1 cellular context compared by ENCODE assay signal in the genomic region with DNA sequence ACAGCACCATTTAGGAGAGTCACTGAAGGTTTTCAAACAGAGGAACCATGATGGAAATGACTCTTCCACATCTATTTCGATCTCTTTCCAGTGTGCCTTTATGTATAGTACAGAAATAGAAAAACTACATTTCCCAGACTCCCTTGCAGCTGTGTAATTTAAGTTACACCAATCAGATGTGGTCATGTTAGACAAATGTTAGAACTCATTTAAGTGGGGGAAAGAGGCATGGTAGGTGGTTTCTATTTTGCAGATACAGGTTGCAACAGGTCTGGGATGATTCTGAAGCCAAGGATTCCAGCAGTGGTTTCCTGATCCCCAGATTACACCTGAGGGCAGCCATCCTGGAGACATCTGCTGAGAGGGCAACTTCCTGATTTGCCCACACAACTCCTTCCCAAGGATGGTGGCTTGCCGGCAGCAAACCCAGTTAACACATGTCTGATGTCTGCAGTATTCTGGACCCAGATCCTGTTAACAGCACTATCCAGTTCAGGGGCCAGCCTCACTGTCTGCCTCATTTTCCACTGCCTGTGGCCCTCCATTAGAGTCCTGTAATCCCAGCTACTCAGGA.
TF ChIP-seq lines count a peak whose summit lies in the region.

No MANE protein-coding gene starts in this region.

TF ChIP-seq in IMR-90, 13 proteins besides CTCF, POLR2A, EP300 and RAD21:
- TF ChIP-seq CEBPB (IDR thresholded peaks at IDR 0.05; ENCODE audit: low read depth, low read length): no peak
- no peak for TF ChIP-seq MAZ (IDR thresholded peaks at IDR 0.05; ENCODE audit: borderline replicate concordance, low read depth, low read length)
- no peak for TF ChIP-seq MXI1 (IDR thresholded peaks at IDR 0.05; ENCODE audit: borderline replicate concordance, low read depth, low read length)
- no peak for TF ChIP-seq CHD1 (IDR thresholded peaks at IDR 0.05; ENCODE audit: low read depth, low read length)
- TF ChIP-seq FOS (IDR thresholded peaks at IDR 0.05; ENCODE audit: low read depth, low read length): no peak
- TF ChIP-seq NFE2L2 (IDR thresholded peaks at IDR 0.05; ENCODE audit: low read depth, low read length): no peak
- TF ChIP-seq RFX5 (IDR thresholded peaks at IDR 0.05; ENCODE audit: low read depth, low read length): no peak
- TF ChIP-seq, protein P1, sequence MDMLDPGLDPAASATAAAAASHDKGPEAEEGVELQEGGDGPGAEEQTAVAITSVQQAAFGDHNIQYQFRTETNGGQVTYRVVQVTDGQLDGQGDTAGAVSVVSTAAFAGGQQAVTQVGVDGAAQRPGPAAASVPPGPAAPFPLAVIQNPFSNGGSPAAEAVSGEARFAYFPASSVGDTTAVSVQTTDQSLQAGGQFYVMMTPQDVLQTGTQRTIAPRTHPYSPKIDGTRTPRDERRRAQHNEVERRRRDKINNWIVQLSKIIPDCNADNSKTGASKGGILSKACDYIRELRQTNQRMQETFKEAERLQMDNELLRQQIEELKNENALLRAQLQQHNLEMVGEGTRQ (IDR thresholded peaks at IDR 0.05; ENCODE audit: low read depth, low read length): no peak
- TF ChIP-seq, protein P2, sequence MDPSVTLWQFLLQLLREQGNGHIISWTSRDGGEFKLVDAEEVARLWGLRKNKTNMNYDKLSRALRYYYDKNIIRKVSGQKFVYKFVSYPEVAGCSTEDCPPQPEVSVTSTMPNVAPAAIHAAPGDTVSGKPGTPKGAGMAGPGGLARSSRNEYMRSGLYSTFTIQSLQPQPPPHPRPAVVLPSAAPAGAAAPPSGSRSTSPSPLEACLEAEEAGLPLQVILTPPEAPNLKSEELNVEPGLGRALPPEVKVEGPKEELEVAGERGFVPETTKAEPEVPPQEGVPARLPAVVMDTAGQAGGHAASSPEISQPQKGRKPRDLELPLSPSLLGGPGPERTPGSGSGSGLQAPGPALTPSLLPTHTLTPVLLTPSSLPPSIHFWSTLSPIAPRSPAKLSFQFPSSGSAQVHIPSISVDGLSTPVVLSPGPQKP (IDR thresholded peaks at IDR 0.05; ENCODE audit: borderline replicate concordance, low read depth, low read length): no peak
- no peak for TF ChIP-seq BHLHE40 (IDR thresholded peaks at IDR 0.05; ENCODE audit: low read depth, low read length)
- TF ChIP-seq MAFK (IDR thresholded peaks at IDR 0.05; ENCODE audit: low read depth, low read length): no peak
- no peak for TF ChIP-seq RCOR1 (IDR thresholded peaks at IDR 0.05; ENCODE audit: insufficient replicate concordance, low read length)
- no peak for TF ChIP-seq SMC3 (IDR thresholded peaks at IDR 0.05; ENCODE audit: low read depth, low read length)
TF ChIP-seq in IMR-90: peak in this region for 0.
